Comparison of ENCODE assay signal across 22 cellular contexts in genomic region chr20:2899243-2899642, GRCh38.
A peak's percentile ranks its signal among the peaks of the same experiment; 100 is the strongest.
DNase-seq lines count a peak whose midpoint lies in the region; ATAC-seq lines count a peak whose summit lies in the region.
"Had no signal": no experiment of that assay in that cellular context is flagged by ENCODE, and none has a peak within 500 bp of the region (broad histone marks: within the 10 kb centered on the region; RNA-seq: fewer than 3 reads in every experiment).

No MANE protein-coding gene starts in this region.

- peaks cover 1% of the 10 kb centered on the region for H3K9me3 Mint-ChIP-seq in activated naive CD8-positive, alpha-beta T cell treated with anti-CD3 and anti-CD28 coated beads, Interleukin-2, amount 50 U/mL, for 24 hours
- H3K9me3 Mint-ChIP-seq: immature natural killer cell had no signal

- H3K4me1 Mint-ChIP-seq in activated naive CD8-positive, alpha-beta T cell treated with anti-CD3 and anti-CD28 coated beads, Interleukin-2, amount 50 U/mL, for 24 hours, result peaks cover 42% of the 10 kb centered on the region

- peaks cover 19% of the 10 kb centered on the region for H3K36me3 Mint-ChIP-seq in activated naive CD8-positive, alpha-beta T cell treated with anti-CD3 and anti-CD28 coated beads, Interleukin-2, amount 50 U/mL, for 24 hours (ENCODE audit: low read depth)

- peak; percentile 55 for ATAC-seq in GM18858 (IDR thresholded peaks at IDR 0.05; ENCODE audit: unreplicated experiment)
- peak; percentile 93 for ATAC-seq in activated naive CD8-positive, alpha-beta T cell treated with anti-CD3 and anti-CD28 coated beads, Interleukin-2, amount 50 U/mL, for 24 hours
- ATAC-seq: esophagus mucosa, K562 had no signal

- no peaks in the 10 kb centered on the region for H3K27me3 Mint-ChIP-seq in activated naive CD8-positive, alpha-beta T cell treated with anti-CD3 and anti-CD28 coated beads, Interleukin-2, amount 50 U/mL, for 24 hours
- H3K27me3 Mint-ChIP-seq: CD4-positive, alpha-beta memory T cell; stimulated activated naive CD8-positive, alpha-beta T cell treated with anti-CD3 and anti-CD28 coated beads, Interleukin-15, Interleukin-2, amounts not matched to agents 100 ng/mL and 50 ng/mL, for 24 hours had no signal

- no peak overlapping the region for H3K4me3 Mint-ChIP-seq in activated naive CD8-positive, alpha-beta T cell treated with anti-CD3 and anti-CD28 coated beads, Interleukin-2, amount 50 U/mL, for 24 hours
- H3K4me3 Mint-ChIP-seq: stimulated activated naive CD8-positive, alpha-beta T cell treated with anti-CD3 and anti-CD28 coated beads, Interleukin-15, Interleukin-2, amounts not matched to agents 100 ng/mL and 50 ng/mL, for 24 hours had no signal

- DNase-seq in stimulated activated CD4-positive, alpha-beta T cell treated with anti-CD3 and anti-CD28 coated beads, Interleukin-15, amount 100 ng/mL, for 48 hours (ENCODE audit: low read depth in 2 of 2), result peak; percentile 14 to 21
- no peak for DNase-seq in stimulated activated CD4-positive, alpha-beta T cell treated with anti-CD3 and anti-CD28 coated beads, Interleukin-4, amount 100 ng/mL, for 24 hours
- DNase-seq in activated naive CD8-positive, alpha-beta T cell treated with anti-CD3 and anti-CD28 coated beads, Interleukin-2, amount 50 U/mL, for 24 hours, result peak; percentile 26
- DNase-seq in NCI-H774 (lab: John Stamatoyannopoulos, UW) (no peak), D341Med (ENCODE audit: low spot score) (no peak), SIG-M5 (lab: John Stamatoyannopoulos, UW) (no peak)
- DNase-seq: activated CD4-positive, alpha-beta T cell treated with anti-CD3 and anti-CD28 coated beads for 1 hour; activated CD8-positive, alpha-beta memory T cell treated with anti-CD3 and anti-CD28 coated beads, Interleukin-2, amount 50 U/mL, for 4 hours; activated gamma-delta T cell treated with Interleukin-2 at 50 U/mL for 16 hours; CD4-positive, alpha-beta memory T cell; mesendoderm; NCI-H2029 treated with DMSO at 0.1 percent for 48 hours; NCI-H2227 treated with DMSO at 0.1 percent for 48 hours; retina; small intestine; stimulated activated CD4-positive, alpha-beta T cell treated with anti-CD3 and anti-CD28 coated beads, Interleukin-4, amount 100 ng/mL, for 4 hours; thyroid gland had no signal

- H3K27ac Mint-ChIP-seq in activated naive CD8-positive, alpha-beta T cell treated with anti-CD3 and anti-CD28 coated beads, Interleukin-2, amount 50 U/mL, for 24 hours, result peak overlapping the region; percentile 33

Comparison
In these comparisons a context has a peak if more than half of its experiments do, and no peak if none do; other contexts are left out.
1. DNase-seq: peak in stimulated activated CD4-positive, alpha-beta T cell treated with anti-CD3 and anti-CD28 coated beads, Interleukin-15, amount 100 ng/mL, for 48 hours (2 of 2) and activated naive CD8-positive, alpha-beta T cell treated with anti-CD3 and anti-CD28 coated beads, Interleukin-2, amount 50 U/mL, for 24 hours (single experiment); none in stimulated activated CD4-positive, alpha-beta T cell treated with anti-CD3 and anti-CD28 coated beads, Interleukin-4, amount 100 ng/mL, for 24 hours (single experiment), NCI-H774 (single experiment), D341Med (single experiment) and SIG-M5 (single experiment).